ENCODE assay signal across 9 cellular contexts in genomic region chr10:18607503-18607902, GRCh38.
A peak's percentile ranks its signal among the peaks of the same experiment; 100 is the strongest.
DNase-seq lines count a peak whose midpoint lies in the region; ATAC-seq and TF ChIP-seq lines count a peak whose summit lies in the region.
"Had no signal": no experiment of that assay in that cellular context is flagged by ENCODE, and none has a peak within 500 bp of the region (broad histone marks: within the 10 kb centered on the region; RNA-seq: fewer than 3 reads in every experiment).

No MANE protein-coding gene starts in this region.

- H3K27ac ChIP-seq in WERI-Rb-1, result no peak overlapping the region
- H3K27ac ChIP-seq: HL-60 had no signal

- no peaks in the 10 kb centered on the region for H3K36me3 ChIP-seq in WERI-Rb-1

- H3K27me3 ChIP-seq in WERI-Rb-1 (ENCODE audit: insufficient read depth, low read depth, severe bottlenecking), result no peaks in the 10 kb centered on the region

- DNase-seq in EL (peak; percentile 86), SW 1271 (lab: John Stamatoyannopoulos, UW) (peak; percentile 16 to 69), medulla oblongata (ENCODE audit: extremely low spot score) (peak; percentile 8), WERI-Rb-1 (no peak)
- DNase-seq in stimulated activated CD4-positive, alpha-beta T cell treated with anti-CD3 and anti-CD28 coated beads, Interleukin-1b, Interleukin-23, amount 100 ng/mL, for 48 hours, result no peak

- no peaks in the 10 kb centered on the region for H3K9me3 ChIP-seq in WERI-Rb-1 (ENCODE audit: severe bottlenecking)

- no peak overlapping the region for H3K4me3 ChIP-seq in WERI-Rb-1 (ENCODE audit: low read depth, low read length)

- TF ChIP-seq CTCF in WERI-Rb-1 (IDR thresholded peaks at IDR 0.05; ENCODE audit: low read depth, low read length), result no peak

- ATAC-seq in HG02852 (IDR thresholded peaks at IDR 0.05; ENCODE audit: unreplicated experiment) (peak; percentile 43), GM18858 (IDR thresholded peaks at IDR 0.05; ENCODE audit: unreplicated experiment) (no peak), GM18519 (IDR thresholded peaks at IDR 0.05; ENCODE audit: low FRiP score, unreplicated experiment) (no peak)

Comparison
In these comparisons a context has a peak if more than half of its experiments do, and no peak if none do; other contexts are left out.
1. DNase-seq: peak in EL (single experiment), SW 1271 (2 of 2) and medulla oblongata (single experiment); none in WERI-Rb-1 (single experiment) and stimulated activated CD4-positive, alpha-beta T cell treated with anti-CD3 and anti-CD28 coated beads, Interleukin-1b, Interleukin-23, amount 100 ng/mL, for 48 hours (single experiment).